In the genomic region with DNA sequence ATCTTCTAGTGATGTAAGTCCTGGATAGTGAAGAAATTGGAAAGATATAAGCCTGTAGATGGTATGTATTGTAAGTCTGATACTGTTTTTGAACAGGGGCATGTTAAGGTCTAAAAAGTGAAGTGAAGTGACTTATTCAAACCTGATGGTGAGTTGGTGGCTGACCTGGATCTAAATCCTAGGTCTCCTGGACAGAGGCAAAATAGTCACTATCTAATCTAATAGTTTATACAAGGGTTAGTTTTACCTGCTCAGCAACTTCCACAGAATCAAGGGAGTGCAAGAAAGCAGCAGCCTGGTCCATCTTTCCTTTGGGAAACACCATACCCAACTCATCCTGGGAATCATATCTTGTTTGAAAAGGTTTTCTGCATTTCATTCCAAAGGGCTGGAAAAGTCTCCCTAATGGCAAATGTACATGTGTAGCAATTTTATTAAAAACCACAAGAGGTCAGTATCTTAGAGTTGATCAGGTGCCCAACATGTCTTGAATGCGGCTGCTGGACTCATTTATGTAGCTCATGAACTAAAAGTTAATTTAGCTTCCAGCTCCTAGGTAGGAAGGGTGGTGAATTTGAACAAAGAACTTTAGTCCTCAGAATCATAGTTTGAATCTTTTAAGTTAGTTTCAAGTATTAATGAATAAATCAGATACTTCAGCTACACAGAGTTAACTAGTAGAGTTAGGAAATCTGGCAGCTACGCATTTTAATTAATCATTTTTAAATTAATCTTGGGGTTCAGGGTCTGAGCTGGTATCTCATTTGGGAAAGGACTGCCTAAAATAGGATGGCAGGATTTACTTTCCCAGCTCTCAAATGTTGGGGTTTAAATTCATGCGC, we compare ENCODE assay signal across 8 cellular contexts. TPM values are rescaled to one million over a fixed set of nuclear protein-coding genes. Genes with fewer than 3 reads are reported as not detected.
A peak's percentile ranks its signal among the peaks of the same experiment; 100 is the strongest.
DNase-seq lines count a peak whose midpoint lies in the region; TF ChIP-seq lines count a peak whose summit lies in the region.

No MANE protein-coding gene starts in this region.

- H2AFZ ChIP-seq in mesenchymal stem cell (ENCODE audit: low read depth, low read length): no peak overlapping the region

- H2BK12ac ChIP-seq in mesenchymal stem cell (ENCODE audit: low read length in 2 of 2): no peak overlapping the region

- H3K14ac ChIP-seq in mesenchymal stem cell (ENCODE audit: low read length in 2 of 2): no peak overlapping the region

- H3K9me3 ChIP-seq in mesenchymal stem cell (ENCODE audit: control insufficient read depth, low read length): no peaks in the 10 kb centered on the region

- whole genome bisulfite sequencing in mesenchymal stem cell: 82% methylated on average over 2 of the region's 3 CpGs

- H3K27ac ChIP-seq in 22Rv1 (no peak overlapping the region), cingulate gyrus (ENCODE audit: low read depth, low read length) (peak overlapping the region; percentile 52), mesenchymal stem cell (ENCODE audit: low read length, poor library complexity, severe bottlenecking) (no peak overlapping the region)

- no peak overlapping the region for H3K9ac ChIP-seq in mesenchymal stem cell (ENCODE audit: low read length)

- no peak overlapping the region for H2BK120ac ChIP-seq in mesenchymal stem cell (ENCODE audit: low read depth, low read length)

- H3K79me1 ChIP-seq in mesenchymal stem cell (replicated peaks; ENCODE audit: low read length, poor library complexity, severe bottlenecking): peaks cover 18% of the 10 kb centered on the region

- H2AK5ac ChIP-seq in mesenchymal stem cell (ENCODE audit: low read length, severe bottlenecking): no peak overlapping the region

- no peak overlapping the region for H4K91ac ChIP-seq in mesenchymal stem cell (ENCODE audit: low read length)

- no peak overlapping the region for H3K4me2 ChIP-seq in mesenchymal stem cell (ENCODE audit: low read length, poor library complexity, severe bottlenecking)

- TF ChIP-seq CTCF in 22Rv1 (IDR thresholded peaks at IDR 0.05) (peak; percentile 76), GM12875 (IDR thresholded peaks at IDR 0.05; ENCODE audit: borderline replicate concordance, insufficient read depth, low read depth, low read length) (peak; percentile 37; the same call in 1 of the 2 replicates)

- H2BK5ac ChIP-seq in mesenchymal stem cell (ENCODE audit: low read depth, low read length, poor library complexity, severe bottlenecking): no peak overlapping the region

- no peak overlapping the region for H4K8ac ChIP-seq in mesenchymal stem cell (ENCODE audit: low read length)

- H3K4me3 ChIP-seq in GM12875 (ENCODE audit: low read depth, low read length) (no peak overlapping the region), mesenchymal stem cell (ENCODE audit: insufficient read depth in 1 of 2, low read depth in 1 of 2, low read length in 2 of 2) (no peak overlapping the region)

- H3K36me3 ChIP-seq in mesenchymal stem cell (ENCODE audit: control insufficient read depth in 1 of 2, insufficient read depth in 2 of 2, low read depth in 1 of 2, low read length in 2 of 2): peaks cover 2 to 81% of the 10 kb centered on the region in 2 experiments

- H3K4me1 ChIP-seq in mesenchymal stem cell (ENCODE audit: control insufficient read depth, insufficient read depth, low read depth, low read length): no peaks in the 10 kb centered on the region

- no peak overlapping the region for H3K18ac ChIP-seq in mesenchymal stem cell (ENCODE audit: low read depth in 1 of 2, low read length in 2 of 2)

- no peaks in the 10 kb centered on the region for H3K27me3 ChIP-seq in mesenchymal stem cell (ENCODE audit: control insufficient read depth in 1 of 2, insufficient read depth in 1 of 2, low read length in 2 of 2)

- H2BK15ac ChIP-seq in mesenchymal stem cell (ENCODE audit: low read depth, poor library complexity, severe bottlenecking): no peak overlapping the region

- no peak overlapping the region for H3K23ac ChIP-seq in mesenchymal stem cell (ENCODE audit: low read length in 2 of 2)

- H3K4ac ChIP-seq in mesenchymal stem cell (ENCODE audit: low read depth in 1 of 2, low read length in 2 of 2): no peak overlapping the region

- DNase-seq in NCI-H524 (lab: John Stamatoyannopoulos, UW) (peak; percentile 8 to 69), mesenchymal stem cell (peak; percentile 62), NCI-H1436 (lab: John Stamatoyannopoulos, UW) (no peak), GDM1 (lab: John Stamatoyannopoulos, UW) (no peak)
- no peak for DNase-seq in activated effector memory CD4-positive, alpha-beta T cell treated with anti-CD3 and anti-CD28 coated beads, Interleukin-2, amount 50 U/mL, for 16 hours

RNA-seq across cellular contexts. Expression of gene SKP2, which starts 26.0 kb away (rescaled TPM):
- polyA plus RNA-seq in mesenchymal stem cell (2013, experiment 1 of 2): 28.1 TPM
- polyA plus RNA-seq in mesenchymal stem cell (2013, experiment 2 of 2): 28.7 TPM

RNA-seq across cellular contexts. Expression of gene LMBRD2, which starts 26.2 kb away (rescaled TPM):
- polyA plus RNA-seq in mesenchymal stem cell (2013, experiment 1 of 2): 3.8 TPM
- polyA plus RNA-seq in mesenchymal stem cell (2013, experiment 2 of 2): 3.6 TPM

Comparison
In these comparisons a context has a peak if more than half of its experiments do, and no peak if none do; other contexts are left out.
1. DNase-seq: peak in NCI-H524 (2 of 2) and mesenchymal stem cell (single experiment); none in NCI-H1436 (single experiment), activated effector memory CD4-positive, alpha-beta T cell treated with anti-CD3 and anti-CD28 coated beads, Interleukin-2, amount 50 U/mL, for 16 hours (single experiment) and GDM1 (single experiment).